In the genomic region with DNA sequence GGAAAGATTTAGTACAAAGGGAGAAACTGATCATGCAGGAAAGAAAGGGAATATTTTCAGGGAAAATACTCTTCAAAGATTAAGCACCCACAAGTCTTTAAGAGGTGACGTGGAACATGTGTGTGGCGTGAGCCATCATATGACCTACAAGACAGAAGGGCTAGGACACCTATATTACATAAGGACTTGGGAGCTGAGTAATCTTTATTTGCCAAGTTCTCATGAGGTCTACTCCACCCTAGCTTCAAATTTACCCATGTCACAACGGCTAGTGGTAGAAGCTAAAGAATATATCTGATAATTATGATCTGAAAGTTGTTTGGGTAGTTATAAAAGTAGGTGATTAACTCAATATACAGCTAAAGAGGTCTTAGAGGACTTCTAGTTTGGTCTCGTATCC, we compare ENCODE assay signal across 7 cellular contexts.
"Had no signal": no experiment of that assay in that cellular context is flagged by ENCODE, and none has a peak within 500 bp of the region (broad histone marks: within the 10 kb centered on the region; RNA-seq: fewer than 3 reads in every experiment).

No MANE protein-coding gene starts in this region.

- H3K36me3 ChIP-seq: HAP-1 had no signal

- H3K27ac ChIP-seq: GM23248 had no signal

- H3K4me3 ChIP-seq: GM23248, HAP-1 had no signal

- H3K9me3 ChIP-seq: HAP-1 had no signal

- H3K4me1 ChIP-seq: HAP-1 had no signal

- ATAC-seq: HCT116, HepG2 had no signal

- DNase-seq: GOT3, H7, HFFc6 had no signal

- H2AFZ ChIP-seq: GM23248 had no signal
